In the genomic region with DNA sequence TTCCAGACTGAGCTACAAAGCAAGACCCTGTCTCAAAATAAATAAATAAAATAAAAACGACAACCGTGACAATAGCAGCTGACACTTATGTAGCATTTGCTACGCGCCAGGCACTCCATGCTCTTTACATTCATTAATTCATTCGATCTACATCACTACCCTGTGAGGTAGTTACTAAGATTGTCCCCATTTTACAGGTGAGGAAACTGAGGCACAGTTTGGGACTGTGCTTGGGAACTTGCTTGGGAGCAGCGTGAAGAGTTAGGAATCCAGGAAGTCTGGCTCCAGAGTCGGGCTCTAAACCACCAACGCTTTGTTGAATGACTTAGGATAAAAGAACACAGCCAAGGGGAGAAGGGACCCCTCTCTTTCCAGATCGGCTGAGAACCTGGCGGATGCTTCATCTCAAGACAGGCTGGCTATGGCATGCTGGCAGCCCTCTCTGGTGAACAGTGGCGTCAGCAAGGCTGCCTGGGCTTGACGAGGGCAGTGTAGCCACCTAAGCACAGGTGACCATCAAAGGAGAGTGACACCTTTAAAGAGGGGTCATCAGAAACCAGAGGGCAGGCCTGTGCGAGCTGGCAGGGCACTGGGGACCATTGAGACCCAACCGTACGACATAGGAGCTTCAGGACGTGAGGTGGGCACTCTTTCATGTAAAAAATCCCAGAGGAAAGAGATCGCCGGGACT, we compare ENCODE assay signal across 8 cellular contexts. TPM values are rescaled to one million over a fixed set of nuclear protein-coding genes. Genes with fewer than 3 reads are reported as not detected.
DNase-seq lines count a peak whose midpoint lies in the region; ATAC-seq, FAIRE-seq and TF ChIP-seq lines count a peak whose summit lies in the region.

No MANE protein-coding gene starts in this region.

- no peaks in the 10 kb centered on the region for H3K27me3 ChIP-seq in skeletal muscle satellite cell (ENCODE audit: control insufficient read depth, insufficient read depth, low read length)

- peak overlapping the region; percentile 89 for H3K4me2 ChIP-seq in skeletal muscle satellite cell (ENCODE audit: low read length)

- H3K9me3 ChIP-seq in skeletal muscle satellite cell (replicated peaks; ENCODE audit: low read length): no peaks in the 10 kb centered on the region

- no peaks in the 10 kb centered on the region for H3K36me3 Mint-ChIP-seq in glutamatergic neuron (ENCODE audit: unreplicated experiment)

- DNase-seq in DMS 273 (lab: John Stamatoyannopoulos, UW; ENCODE audit: unreplicated experiment): peak; percentile 39
- DNase-seq in DMS 273 treated with DMSO at 0.1 percent for 48 hours (lab: John Stamatoyannopoulos, UW): no peak
- DNase-seq in glutamatergic neuron: no peak
- no peak for DNase-seq in H54 (ENCODE audit: insufficient read length, low spot score)
- no peak for DNase-seq in NCI-H1436 (lab: John Stamatoyannopoulos, UW)

- H3K9me3 Mint-ChIP-seq in glutamatergic neuron (ENCODE audit: unreplicated experiment): peaks cover 2% of the 10 kb centered on the region

- peak overlapping the region; percentile 94 for H3K9ac ChIP-seq in skeletal muscle satellite cell (ENCODE audit: low read depth, low read length)

- H3K27ac Mint-ChIP-seq in glutamatergic neuron (ENCODE audit: unreplicated experiment): peak overlapping the region; percentile 43

- peak overlapping the region; percentile 98 for H3K4me3 Mint-ChIP-seq in glutamatergic neuron (ENCODE audit: unreplicated experiment)

- peaks cover 4% of the 10 kb centered on the region for H3K27me3 Mint-ChIP-seq in glutamatergic neuron (ENCODE audit: unreplicated experiment)

- ATAC-seq in SK-N-SH treated with all-trans-retinoic acid at 6 μM for 48 hours (peak; percentile 30), GM21390 (IDR thresholded peaks at IDR 0.05; ENCODE audit: unreplicated experiment) (no peak)

- TF ChIP-seq POLR2A in H54 (IDR thresholded peaks at IDR 0.05; ENCODE audit: low read depth, low read length): no peak

- no peak for FAIRE-seq in H54 (lab: Jason Lieb, UNC)

- H3K4me1 ChIP-seq in skeletal muscle satellite cell (ENCODE audit: control insufficient read depth, insufficient read depth, low read length): peaks cover 4% of the 10 kb centered on the region

- peaks cover 2% of the 10 kb centered on the region for H3K4me1 Mint-ChIP-seq in glutamatergic neuron (ENCODE audit: low read depth, unreplicated experiment)

- peak overlapping the region; percentile 75 for H3K4me3 ChIP-seq in skeletal muscle satellite cell (ENCODE audit: low read length)

- peaks cover 24% of the 10 kb centered on the region for H3K36me3 ChIP-seq in skeletal muscle satellite cell (ENCODE audit: insufficient read depth, low read length)

- TF ChIP-seq CTCF in glutamatergic neuron (IDR thresholded peaks at IDR 0.05; ENCODE audit: partially characterized antibody, unreplicated experiment): no peak

TF ChIP-seq in SK-N-SH treated with all-trans-retinoic acid at 6 μM for 48 hours, 23 proteins besides CTCF, POLR2A, EP300 and RAD21:
- TF ChIP-seq ZNF565 (CRISPR knock-in tag; conservative IDR thresholded peaks at IDR 0.05; ENCODE audit: low read depth) (no peak), ZFP30 (CRISPR knock-in tag; IDR thresholded peaks at IDR 0.05) (no peak), PPARA (CRISPR knock-in tag; IDR thresholded peaks at IDR 0.05; ENCODE audit: borderline replicate concordance) (no peak), ZNF70 (CRISPR knock-in tag; IDR thresholded peaks at IDR 0.05) (no peak)
- TF ChIP-seq, protein P1, sequence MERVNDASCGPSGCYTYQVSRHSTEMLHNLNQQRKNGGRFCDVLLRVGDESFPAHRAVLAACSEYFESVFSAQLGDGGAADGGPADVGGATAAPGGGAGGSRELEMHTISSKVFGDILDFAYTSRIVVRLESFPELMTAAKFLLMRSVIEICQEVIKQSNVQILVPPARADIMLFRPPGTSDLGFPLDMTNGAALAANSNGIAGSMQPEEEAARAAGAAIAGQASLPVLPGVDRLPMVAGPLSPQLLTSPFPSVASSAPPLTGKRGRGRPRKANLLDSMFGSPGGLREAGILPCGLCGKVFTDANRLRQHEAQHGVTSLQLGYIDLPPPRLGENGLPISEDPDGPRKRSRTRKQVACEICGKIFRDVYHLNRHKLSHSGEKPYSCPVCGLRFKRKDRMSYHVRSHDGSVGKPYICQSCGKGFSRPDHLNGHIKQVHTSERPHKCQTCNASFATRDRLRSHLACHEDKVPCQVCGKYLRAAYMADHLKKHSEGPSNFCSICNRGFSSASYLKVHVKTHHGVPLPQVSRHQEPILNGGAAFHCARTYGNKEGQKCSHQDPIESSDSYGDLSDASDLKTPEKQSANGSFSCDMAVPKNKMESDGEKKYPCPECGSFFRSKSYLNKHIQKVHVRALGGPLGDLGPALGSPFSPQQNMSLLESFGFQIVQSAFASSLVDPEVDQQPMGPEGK (CRISPR knock-in tag; IDR thresholded peaks at IDR 0.05; ENCODE audit: borderline replicate concordance): no peak
TF ChIP-seq in SK-N-SH treated with all-trans-retinoic acid at 6 μM for 48 hours: peak in this region for 0.

RNA-seq across cellular contexts. Expression of a gene that starts 0.6 kb away (rescaled TPM):
- 8.5 TPM for total RNA-seq in glutamatergic neuron (ENCODE audit: unreplicated experiment)
- 14.2 and 15.1 TPM in 2 replicates for total RNA-seq in skeletal muscle satellite cell (2012; rRNA removed)

RNA-seq across cellular contexts. Expression of a gene that starts 6.2 kb away (rescaled TPM):
- total RNA-seq in glutamatergic neuron (ENCODE audit: unreplicated experiment): 51.3 TPM
- total RNA-seq in skeletal muscle satellite cell (2012; rRNA removed): 34.5 and 42.4 TPM in 2 replicates

RNA-seq across cellular contexts. Expression of a gene that starts 16.6 kb away (rescaled TPM):
- total RNA-seq in glutamatergic neuron (ENCODE audit: unreplicated experiment): not detected
- not detected in 2 replicates for total RNA-seq in skeletal muscle satellite cell (2012; rRNA removed)

RNA-seq across cellular contexts. Expression of a gene that starts 19.6 kb away (rescaled TPM):
- total RNA-seq in glutamatergic neuron (ENCODE audit: unreplicated experiment): not detected
- not detected in 2 replicates for total RNA-seq in skeletal muscle satellite cell (2012; rRNA removed)

RNA-seq across cellular contexts. Expression of a gene that starts 39.1 kb away (rescaled TPM):
- 2.5 TPM for total RNA-seq in glutamatergic neuron (ENCODE audit: unreplicated experiment)
- total RNA-seq in skeletal muscle satellite cell (2012; rRNA removed): not detected in 2 replicates
